Comparison of ENCODE assay signal across 1 cellular context in the genomic region with DNA sequence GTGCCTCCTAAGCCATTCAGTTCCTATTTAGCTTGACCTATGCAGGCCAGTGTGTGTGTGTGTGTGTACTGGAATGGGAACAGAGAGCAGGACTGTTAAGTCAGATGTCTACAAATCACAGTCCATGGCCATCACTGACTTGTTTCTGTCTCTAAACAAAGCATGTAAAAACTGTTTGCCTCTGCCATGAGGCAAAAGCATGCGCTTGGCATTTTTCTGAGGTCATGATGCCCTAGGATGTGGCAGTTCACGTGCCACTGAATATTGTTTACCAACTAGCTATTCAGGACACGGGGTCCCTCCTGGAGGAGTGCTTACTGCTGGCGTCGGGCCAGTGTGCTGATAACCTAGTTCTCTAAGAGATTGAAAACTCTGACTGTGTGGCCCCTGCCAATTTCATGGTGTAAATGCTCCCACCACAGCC.
TF ChIP-seq lines count a peak whose summit lies in the region.

No MANE protein-coding gene starts in this region.

TF ChIP-seq in HepG2, 621 proteins besides CTCF, POLR2A, EP300 and RAD21 (continued from another document and continues in another):
- TF ChIP-seq, protein P1, sequence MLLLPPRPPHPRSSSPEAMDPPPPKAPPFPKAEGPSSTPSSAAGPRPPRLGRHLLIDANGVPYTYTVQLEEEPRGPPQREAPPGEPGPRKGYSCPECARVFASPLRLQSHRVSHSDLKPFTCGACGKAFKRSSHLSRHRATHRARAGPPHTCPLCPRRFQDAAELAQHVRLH (CRISPR knock-in tag; IDR thresholded peaks at IDR 0.05; ENCODE audit: borderline replicate concordance, low read depth), result peak; percentile 66; the same call in 1 of the 2 replicates
- TF ChIP-seq RARG (CRISPR knock-in tag; IDR thresholded peaks at IDR 0.05; ENCODE audit: low read depth) (no peak), MEF2D (CRISPR knock-in tag; IDR thresholded peaks at IDR 0.05) (0 out of 2 replicates have a peak, but pooled peaks have one; percentile 24), POLR2AphosphoS5 (IDR thresholded peaks at IDR 0.05; ENCODE audit: low read depth, low read length) (no peak), ZNF816 (CRISPR knock-in tag; IDR thresholded peaks at IDR 0.05; ENCODE audit: borderline replicate concordance) (no peak), PRMT3 (CRISPR knock-in tag; IDR thresholded peaks at IDR 0.05; ENCODE audit: borderline replicate concordance, low read depth) (no peak), ZKSCAN1 (IDR thresholded peaks at IDR 0.05; ENCODE audit: low read length) (0 out of 2 replicates have a peak, but pooled peaks have one; percentile 47), FOXK2 (IDR thresholded peaks at IDR 0.05) (peak; percentile 76), ZC3H4 (CRISPR knock-in tag; IDR thresholded peaks at IDR 0.05; ENCODE audit: borderline replicate concordance) (no peak), ZNF510 (CRISPR knock-in tag; IDR thresholded peaks at IDR 0.05; ENCODE audit: low read depth) (no peak), CBX2 (IDR thresholded peaks at IDR 0.05; ENCODE audit: low read depth, low read length) (no peak), CBX2 (CRISPR knock-in tag; IDR thresholded peaks at IDR 0.05; ENCODE audit: low read depth) (no peak), SUZ12 (IDR thresholded peaks at IDR 0.05; ENCODE audit: low read depth, low read length) (no peak), TCF7 (IDR thresholded peaks at IDR 0.05; ENCODE audit: low read depth) (peak; percentile 45; the same call in 1 of the 2 replicates)
- TF ChIP-seq, protein P2, sequence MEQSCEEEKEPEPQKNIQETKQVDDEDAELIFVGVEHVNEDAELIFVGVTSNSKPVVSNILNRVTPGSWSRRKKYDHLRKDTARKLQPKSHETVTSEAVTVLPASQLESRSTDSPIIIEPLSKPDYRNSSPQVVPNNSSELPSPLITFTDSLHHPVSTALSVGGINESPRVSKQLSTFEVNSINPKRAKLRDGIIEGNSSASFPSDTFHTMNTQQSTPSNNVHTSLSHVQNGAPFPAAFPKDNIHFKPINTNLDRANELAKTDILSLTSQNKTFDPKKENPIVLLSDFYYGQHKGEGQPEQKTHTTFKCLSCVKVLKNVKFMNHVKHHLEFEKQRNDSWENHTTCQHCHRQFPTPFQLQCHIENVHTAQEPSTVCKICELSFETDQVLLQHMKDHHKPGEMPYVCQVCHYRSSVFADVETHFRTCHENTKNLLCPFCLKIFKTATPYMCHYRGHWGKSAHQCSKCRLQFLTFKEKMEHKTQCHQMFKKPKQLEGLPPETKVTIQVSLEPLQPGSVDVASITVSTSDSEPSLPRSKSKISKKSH (CRISPR knock-in tag; IDR thresholded peaks at IDR 0.05; ENCODE audit: borderline replicate concordance), result no peak
- TF ChIP-seq, protein P3, sequence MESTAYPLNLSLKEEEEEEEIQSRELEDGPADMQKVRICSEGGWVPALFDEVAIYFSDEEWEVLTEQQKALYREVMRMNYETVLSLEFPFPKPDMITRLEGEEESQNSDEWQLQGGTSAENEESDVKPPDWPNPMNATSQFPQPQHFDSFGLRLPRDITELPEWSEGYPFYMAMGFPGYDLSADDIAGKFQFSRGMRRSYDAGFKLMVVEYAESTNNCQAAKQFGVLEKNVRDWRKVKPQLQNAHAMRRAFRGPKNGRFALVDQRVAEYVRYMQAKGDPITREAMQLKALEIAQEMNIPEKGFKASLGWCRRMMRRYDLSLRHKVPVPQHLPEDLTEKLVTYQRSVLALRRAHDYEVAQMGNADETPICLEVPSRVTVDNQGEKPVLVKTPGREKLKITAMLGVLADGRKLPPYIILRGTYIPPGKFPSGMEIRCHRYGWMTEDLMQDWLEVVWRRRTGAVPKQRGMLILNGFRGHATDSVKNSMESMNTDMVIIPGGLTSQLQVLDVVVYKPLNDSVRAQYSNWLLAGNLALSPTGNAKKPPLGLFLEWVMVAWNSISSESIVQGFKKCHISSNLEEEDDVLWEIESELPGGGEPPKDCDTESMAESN (CRISPR knock-in tag; conservative IDR thresholded peaks at IDR 0.05), result no peak
- TF ChIP-seq, protein P4, sequence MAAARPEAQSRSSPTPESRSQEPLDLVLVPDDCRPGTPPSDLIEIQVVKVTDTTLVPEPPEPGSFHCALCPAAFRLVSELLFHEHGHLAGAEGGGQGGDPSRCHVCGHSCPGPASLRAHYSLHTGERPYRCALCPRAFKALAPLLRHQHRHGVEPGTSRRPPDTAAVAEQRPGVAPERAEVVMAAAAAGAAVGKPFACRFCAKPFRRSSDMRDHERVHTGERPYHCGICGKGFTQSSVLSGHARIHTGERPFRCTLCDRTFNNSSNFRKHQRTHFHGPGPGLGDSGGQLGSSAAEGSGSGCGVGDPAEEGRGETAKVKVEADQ (CRISPR knock-in tag; IDR thresholded peaks at IDR 0.05; ENCODE audit: borderline replicate concordance), result no peak
- TF ChIP-seq, protein P5, sequence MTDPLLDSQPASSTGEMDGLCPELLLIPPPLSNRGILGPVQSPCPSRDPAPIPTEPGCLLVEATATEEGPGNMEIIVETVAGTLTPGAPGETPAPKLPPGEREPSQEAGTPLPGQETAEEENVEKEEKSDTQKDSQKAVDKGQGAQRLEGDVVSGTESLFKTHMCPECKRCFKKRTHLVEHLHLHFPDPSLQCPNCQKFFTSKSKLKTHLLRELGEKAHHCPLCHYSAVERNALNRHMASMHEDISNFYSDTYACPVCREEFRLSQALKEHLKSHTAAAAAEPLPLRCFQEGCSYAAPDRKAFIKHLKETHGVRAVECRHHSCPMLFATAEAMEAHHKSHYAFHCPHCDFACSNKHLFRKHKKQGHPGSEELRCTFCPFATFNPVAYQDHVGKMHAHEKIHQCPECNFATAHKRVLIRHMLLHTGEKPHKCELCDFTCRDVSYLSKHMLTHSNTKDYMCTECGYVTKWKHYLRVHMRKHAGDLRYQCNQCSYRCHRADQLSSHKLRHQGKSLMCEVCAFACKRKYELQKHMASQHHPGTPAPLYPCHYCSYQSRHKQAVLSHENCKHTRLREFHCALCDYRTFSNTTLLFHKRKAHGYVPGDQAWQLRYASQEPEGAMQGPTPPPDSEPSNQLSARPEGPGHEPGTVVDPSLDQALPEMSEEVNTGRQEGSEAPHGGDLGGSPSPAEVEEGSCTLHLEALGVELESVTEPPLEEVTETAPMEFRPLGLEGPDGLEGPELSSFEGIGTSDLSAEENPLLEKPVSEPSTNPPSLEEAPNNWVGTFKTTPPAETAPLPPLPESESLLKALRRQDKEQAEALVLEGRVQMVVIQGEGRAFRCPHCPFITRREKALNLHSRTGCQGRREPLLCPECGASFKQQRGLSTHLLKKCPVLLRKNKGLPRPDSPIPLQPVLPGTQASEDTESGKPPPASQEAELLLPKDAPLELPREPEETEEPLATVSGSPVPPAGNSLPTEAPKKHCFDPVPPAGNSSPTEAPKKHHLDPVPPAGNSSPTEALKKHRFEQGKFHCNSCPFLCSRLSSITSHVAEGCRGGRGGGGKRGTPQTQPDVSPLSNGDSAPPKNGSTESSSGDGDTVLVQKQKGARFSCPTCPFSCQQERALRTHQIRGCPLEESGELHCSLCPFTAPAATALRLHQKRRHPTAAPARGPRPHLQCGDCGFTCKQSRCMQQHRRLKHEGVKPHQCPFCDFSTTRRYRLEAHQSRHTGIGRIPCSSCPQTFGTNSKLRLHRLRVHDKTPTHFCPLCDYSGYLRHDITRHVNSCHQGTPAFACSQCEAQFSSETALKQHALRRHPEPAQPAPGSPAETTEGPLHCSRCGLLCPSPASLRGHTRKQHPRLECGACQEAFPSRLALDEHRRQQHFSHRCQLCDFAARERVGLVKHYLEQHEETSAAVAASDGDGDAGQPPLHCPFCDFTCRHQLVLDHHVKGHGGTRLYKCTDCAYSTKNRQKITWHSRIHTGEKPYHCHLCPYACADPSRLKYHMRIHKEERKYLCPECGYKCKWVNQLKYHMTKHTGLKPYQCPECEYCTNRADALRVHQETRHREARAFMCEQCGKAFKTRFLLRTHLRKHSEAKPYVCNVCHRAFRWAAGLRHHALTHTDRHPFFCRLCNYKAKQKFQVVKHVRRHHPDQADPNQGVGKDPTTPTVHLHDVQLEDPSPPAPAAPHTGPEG (CRISPR knock-in tag; IDR thresholded peaks at IDR 0.05), result no peak
- TF ChIP-seq, protein P6, sequence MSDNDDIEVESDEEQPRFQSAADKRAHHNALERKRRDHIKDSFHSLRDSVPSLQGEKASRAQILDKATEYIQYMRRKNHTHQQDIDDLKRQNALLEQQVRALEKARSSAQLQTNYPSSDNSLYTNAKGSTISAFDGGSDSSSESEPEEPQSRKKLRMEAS (IDR thresholded peaks at IDR 0.05), result peak; percentile 87
- TF ChIP-seq, protein P7, sequence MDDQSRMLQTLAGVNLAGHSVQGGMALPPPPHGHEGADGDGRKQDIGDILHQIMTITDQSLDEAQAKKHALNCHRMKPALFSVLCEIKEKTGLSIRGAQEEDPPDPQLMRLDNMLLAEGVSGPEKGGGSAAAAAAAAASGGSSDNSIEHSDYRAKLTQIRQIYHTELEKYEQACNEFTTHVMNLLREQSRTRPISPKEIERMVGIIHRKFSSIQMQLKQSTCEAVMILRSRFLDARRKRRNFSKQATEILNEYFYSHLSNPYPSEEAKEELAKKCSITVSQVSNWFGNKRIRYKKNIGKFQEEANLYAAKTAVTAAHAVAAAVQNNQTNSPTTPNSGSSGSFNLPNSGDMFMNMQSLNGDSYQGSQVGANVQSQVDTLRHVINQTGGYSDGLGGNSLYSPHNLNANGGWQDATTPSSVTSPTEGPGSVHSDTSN (CRISPR knock-in tag; IDR thresholded peaks at IDR 0.05; ENCODE audit: borderline replicate concordance), result no peak
- TF ChIP-seq, protein P8, sequence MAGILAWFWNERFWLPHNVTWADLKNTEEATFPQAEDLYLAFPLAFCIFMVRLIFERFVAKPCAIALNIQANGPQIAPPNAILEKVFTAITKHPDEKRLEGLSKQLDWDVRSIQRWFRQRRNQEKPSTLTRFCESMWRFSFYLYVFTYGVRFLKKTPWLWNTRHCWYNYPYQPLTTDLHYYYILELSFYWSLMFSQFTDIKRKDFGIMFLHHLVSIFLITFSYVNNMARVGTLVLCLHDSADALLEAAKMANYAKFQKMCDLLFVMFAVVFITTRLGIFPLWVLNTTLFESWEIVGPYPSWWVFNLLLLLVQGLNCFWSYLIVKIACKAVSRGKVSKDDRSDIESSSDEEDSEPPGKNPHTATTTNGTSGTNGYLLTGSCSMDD (CRISPR knock-in tag; IDR thresholded peaks at IDR 0.05), result no peak
- TF ChIP-seq, protein P9, sequence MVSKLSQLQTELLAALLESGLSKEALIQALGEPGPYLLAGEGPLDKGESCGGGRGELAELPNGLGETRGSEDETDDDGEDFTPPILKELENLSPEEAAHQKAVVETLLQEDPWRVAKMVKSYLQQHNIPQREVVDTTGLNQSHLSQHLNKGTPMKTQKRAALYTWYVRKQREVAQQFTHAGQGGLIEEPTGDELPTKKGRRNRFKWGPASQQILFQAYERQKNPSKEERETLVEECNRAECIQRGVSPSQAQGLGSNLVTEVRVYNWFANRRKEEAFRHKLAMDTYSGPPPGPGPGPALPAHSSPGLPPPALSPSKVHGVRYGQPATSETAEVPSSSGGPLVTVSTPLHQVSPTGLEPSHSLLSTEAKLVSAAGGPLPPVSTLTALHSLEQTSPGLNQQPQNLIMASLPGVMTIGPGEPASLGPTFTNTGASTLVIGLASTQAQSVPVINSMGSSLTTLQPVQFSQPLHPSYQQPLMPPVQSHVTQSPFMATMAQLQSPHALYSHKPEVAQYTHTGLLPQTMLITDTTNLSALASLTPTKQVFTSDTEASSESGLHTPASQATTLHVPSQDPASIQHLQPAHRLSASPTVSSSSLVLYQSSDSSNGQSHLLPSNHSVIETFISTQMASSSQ (IDR thresholded peaks at IDR 0.05; ENCODE audit: low read depth), result peak; percentile 68
- TF ChIP-seq, protein P9 (CRISPR knock-in tag; IDR thresholded peaks at IDR 0.05; ENCODE audit: borderline replicate concordance), result 0 out of 2 replicates have a peak, but pooled peaks have one; percentile 41
